22 cellular contexts compared by ENCODE assay signal in the genomic region with DNA sequence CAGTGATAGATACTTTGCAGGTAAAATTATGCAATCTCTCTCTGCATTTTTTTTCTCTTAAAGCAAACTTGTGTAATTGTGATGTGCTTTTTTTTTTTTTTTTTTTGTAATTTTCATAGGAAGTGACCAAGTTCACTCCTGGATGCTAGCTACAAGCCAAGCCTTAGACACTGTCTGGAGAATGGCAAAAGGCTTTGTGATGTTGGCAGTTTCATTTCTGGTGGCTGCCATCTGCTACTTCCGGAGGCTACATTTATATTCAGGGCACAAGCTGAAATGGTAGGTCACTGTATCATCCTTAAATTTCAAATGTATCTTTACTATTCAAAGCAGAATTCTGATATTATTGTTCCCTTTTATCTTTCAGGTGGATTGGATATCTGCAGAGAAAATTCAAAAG. TPM values are rescaled to one million over a fixed set of nuclear protein-coding genes. Genes with fewer than 3 reads are reported as not detected.
DNase-seq lines count a peak whose midpoint lies in the region; ATAC-seq and TF ChIP-seq lines count a peak whose summit lies in the region.
"Had no signal": no experiment of that assay in that cellular context is flagged by ENCODE, and none has a peak within 500 bp of the region (broad histone marks: within the 10 kb centered on the region; RNA-seq: fewer than 3 reads in every experiment).

No MANE protein-coding gene starts in this region.

- H3K27me3 ChIP-seq in neutrophil = no peaks in the 10 kb centered on the region
- H3K27me3 ChIP-seq: BLaER1 had no signal

- H3K9me3 Mint-ChIP-seq in activated CD4-positive, alpha-beta T cell treated with anti-CD3 and anti-CD28 coated beads, Interleukin-2, amount 10 ng/mL, durations not matched to agents 24 days and 14 days = peaks cover 9% of the 10 kb centered on the region
- H3K9me3 Mint-ChIP-seq: CD4-positive, CD25-positive, alpha-beta regulatory T cell; CD8-positive, alpha-beta T cell had no signal

- peak; percentile 44 for DNase-seq in activated CD4-positive, alpha-beta T cell treated with anti-CD3 and anti-CD28 coated beads, Interleukin-2, amount 10 ng/mL, durations not matched to agents 24 days and 14 days
- no peak for DNase-seq in activated CD4-positive, alpha-beta T cell treated with anti-CD3 and anti-CD28 coated beads for 1 hour
- DNase-seq in NCI-H1694 treated with DMSO at 0.1 percent for 48 hours (lab: John Stamatoyannopoulos, UW) (peak; percentile 20), T-helper 17 cell (no peak), NCI-H187 (lab: John Stamatoyannopoulos, UW) (no peak), AML-193 (lab: John Stamatoyannopoulos, UW) (no peak)
- no peak for DNase-seq in activated naive CD4-positive, alpha-beta T cell treated with anti-CD3 and anti-CD28 coated beads, Interleukin-2, amount 50 U/mL, for 16 hours
- DNase-seq: 8988T; CD4-positive, CD25-positive, alpha-beta regulatory T cell; CD8-positive, alpha-beta T cell; DMS153; DND-41; GDM1; GOT3; HFFc6 had no signal

- no peak for ATAC-seq in T-helper 17 cell
- ATAC-seq: A549; CD8-positive, alpha-beta T cell; GM12878 had no signal

- peaks cover 36% of the 10 kb centered on the region for H3K4me1 Mint-ChIP-seq in activated CD4-positive, alpha-beta T cell treated with anti-CD3 and anti-CD28 coated beads, Interleukin-2, amount 10 ng/mL, durations not matched to agents 24 days and 14 days
- peaks cover 27% of the 10 kb centered on the region for H3K4me1 Mint-ChIP-seq in T-helper 17 cell

- intact Hi-C loops in activated CD4-positive, alpha-beta T cell treated with anti-CD3 and anti-CD28 coated beads, Interleukin-2, amount 10 ng/mL, durations not matched to agents 24 days and 14 days (cut with micrococcal nuclease) = no loop called here

- TF ChIP-seq CTCF in neutrophil (IDR thresholded peaks at IDR 0.05) = no peak

- H3K27ac Mint-ChIP-seq in activated CD4-positive, alpha-beta T cell treated with anti-CD3 and anti-CD28 coated beads, Interleukin-2, amount 10 ng/mL, durations not matched to agents 24 days and 14 days = no peak overlapping the region
- H3K27ac Mint-ChIP-seq in T-helper 17 cell = peak overlapping the region; percentile 73
- H3K27ac Mint-ChIP-seq: B cell; CD8-positive, alpha-beta T cell; HFFc6 had no signal

- H3K9me3 ChIP-seq in T-helper 17 cell (ENCODE audit: control insufficient read depth, low read length, poor library complexity, severe bottlenecking) (no peaks in the 10 kb centered on the region), neutrophil (no peaks in the 10 kb centered on the region)
- H3K9me3 ChIP-seq: A549, HAP-1 had no signal

- no peaks in the 10 kb centered on the region for H3K27me3 Mint-ChIP-seq in activated CD4-positive, alpha-beta T cell treated with anti-CD3 and anti-CD28 coated beads, Interleukin-2, amount 10 ng/mL, durations not matched to agents 24 days and 14 days
- no peaks in the 10 kb centered on the region for H3K27me3 Mint-ChIP-seq in T-helper 17 cell
- H3K27me3 Mint-ChIP-seq: CD4-positive, CD25-positive, alpha-beta regulatory T cell had no signal

- peaks cover 51 to 57% of the 10 kb centered on the region in 2 experiments for H3K4me1 ChIP-seq in neutrophil (ENCODE audit: control insufficient read depth in 1 of 2, insufficient read depth in 1 of 2, low read depth in 1 of 2, low read length in 1 of 2)
- H3K4me1 ChIP-seq: A549, HAP-1 had no signal

- no peak overlapping the region for H3K4me3 ChIP-seq in neutrophil (ENCODE audit: low read depth in 1 of 2, low read length in 1 of 2)
- H3K4me3 ChIP-seq: A549, BLaER1, GM12878, HAP-1 had no signal

- peaks cover 48% of the 10 kb centered on the region for H3K36me3 Mint-ChIP-seq in activated CD4-positive, alpha-beta T cell treated with anti-CD3 and anti-CD28 coated beads, Interleukin-2, amount 10 ng/mL, durations not matched to agents 24 days and 14 days (ENCODE audit: low read depth)
- peaks cover 6% of the 10 kb centered on the region for H3K36me3 Mint-ChIP-seq in T-helper 17 cell (ENCODE audit: low read depth)

- no peak overlapping the region for H3K4me3 Mint-ChIP-seq in activated CD4-positive, alpha-beta T cell treated with anti-CD3 and anti-CD28 coated beads, Interleukin-2, amount 10 ng/mL, durations not matched to agents 24 days and 14 days
- H3K4me3 Mint-ChIP-seq in T-helper 17 cell = no peak overlapping the region
- H3K4me3 Mint-ChIP-seq: B cell; CD4-positive, CD25-positive, alpha-beta regulatory T cell; CD8-positive, alpha-beta T cell; HFFc6 had no signal

- peak overlapping the region; percentile 68 for H3K27ac ChIP-seq in neutrophil
- H3K27ac ChIP-seq: A549, BLaER1, C4-2B had no signal

- H3K36me3 ChIP-seq in neutrophil = peaks cover 31% of the 10 kb centered on the region
- H3K36me3 ChIP-seq: BLaER1, HAP-1 had no signal

RNA-seq across cellular contexts. Expression of gene OTULINL, which starts 19.3 kb away (rescaled TPM):
- total RNA-seq in activated CD4-positive, alpha-beta T cell treated with anti-CD3 and anti-CD28 coated beads, Interleukin-2, amount 10 ng/mL, durations not matched to agents 24 days and 14 days = 9.4 and 11.4 TPM in 2 replicates
- total RNA-seq in T-helper 17 cell = 10 to 100 TPM; 31.4 to 42.8 TPM

Comparison
In these comparisons a context has a peak if more than half of its experiments do, and no peak if none do; other contexts are left out.
1. DNase-seq: peak in activated CD4-positive, alpha-beta T cell treated with anti-CD3 and anti-CD28 coated beads, Interleukin-2, amount 10 ng/mL, durations not matched to agents 24 days and 14 days (single experiment) and NCI-H1694 treated with DMSO at 0.1 percent for 48 hours (single experiment); none in activated CD4-positive, alpha-beta T cell treated with anti-CD3 and anti-CD28 coated beads for 1 hour (single experiment), T-helper 17 cell (0 of 3), NCI-H187 (0 of 2), AML-193 (0 of 2) and activated naive CD4-positive, alpha-beta T cell treated with anti-CD3 and anti-CD28 coated beads, Interleukin-2, amount 50 U/mL, for 16 hours (single experiment).